Comparison of ENCODE assay signal across 9 cellular contexts in the genomic region with DNA sequence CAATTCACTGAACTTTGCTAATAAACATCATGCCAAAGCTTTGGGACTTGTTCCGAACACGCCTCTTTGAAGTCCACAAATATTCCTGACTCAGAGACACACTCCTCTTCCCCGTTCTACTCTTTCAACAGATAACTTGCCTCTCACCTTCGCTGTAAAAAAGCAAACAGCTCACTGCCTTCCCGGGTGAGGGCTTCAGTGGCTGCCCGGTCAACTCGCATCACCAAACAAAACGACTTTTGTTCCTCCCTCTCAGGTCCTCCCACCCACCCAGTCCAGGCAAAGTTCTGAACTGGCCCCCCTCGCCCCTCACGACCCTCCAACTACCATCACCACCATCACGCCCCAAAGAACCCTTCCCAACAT. TPM values are rescaled to one million over a fixed set of nuclear protein-coding genes. Genes with fewer than 3 reads are reported as not detected.
DNase-seq lines count a peak whose midpoint lies in the region; ATAC-seq and TF ChIP-seq lines count a peak whose summit lies in the region.
"Had no signal": no experiment of that assay in that cellular context is flagged by ENCODE, and none has a peak within 500 bp of the region (broad histone marks: within the 10 kb centered on the region; RNA-seq: fewer than 3 reads in every experiment).

No MANE protein-coding gene starts in this region.

- 2 to 3% (median 2%) methylated on average over 9 to 11 of the region's 11 CpGs for WGBS in stomach, 5 donors

- ATAC-seq in activated CD4-positive, alpha-beta T cell treated with anti-CD3 and anti-CD28 coated beads for 36 hours = no peak
- ATAC-seq in HG03342 (IDR thresholded peaks at IDR 0.05; ENCODE audit: unreplicated experiment) = no peak

- H3K4me1 ChIP-seq in iPS-15b (ENCODE audit: control insufficient read depth, insufficient read depth, low read length) = peaks cover 39% of the 10 kb centered on the region
- H3K4me1 ChIP-seq in stomach = peaks cover 17 to 65% (median 33%) of the 10 kb centered on the region in 4 donors

- peak overlapping the region; percentile 79 to 98 (median 95) for H3K27ac ChIP-seq in stomach

- CTCF ChIA-PET in activated CD4-positive, alpha-beta T cell treated with anti-CD3 and anti-CD28 coated beads for 36 hours (lab: Charles Lee) = no interaction called here

- TF ChIP-seq POLR2A in stomach (IDR thresholded peaks at IDR 0.05) = no peak

- no peak overlapping the region for H3K4me3 Mint-ChIP-seq in activated CD4-positive, alpha-beta T cell treated with anti-CD3 and anti-CD28 coated beads for 36 hours
- peak overlapping the region; percentile 59 for H3K4me3 Mint-ChIP-seq in activated T-helper 2 cell treated with anti-CD3 and anti-CD28 coated beads, Interferon-gamma antibody, Interleukin-2, Interleukin-4, amounts not matched to agents 10 μg/mL and 5 μg/mL and 100 μg/mL, durations not matched to agents 14 hours and 24 hours and 36 hours (ENCODE audit: low read depth)

- POLR2A ChIA-PET in activated CD4-positive, alpha-beta T cell treated with anti-CD3 and anti-CD28 coated beads for 36 hours (lab: Charles Lee) = interaction anchor here (1.8 kb wide), 1 partner anchor 128 kb away, joined by 6 read pairs; the partner anchor contains the start of gene ZNHIT6

- peaks cover 67% of the 10 kb centered on the region for H3K27me3 Mint-ChIP-seq in activated CD4-positive, alpha-beta T cell treated with anti-CD3 and anti-CD28 coated beads for 36 hours
- H3K27me3 Mint-ChIP-seq in activated T-helper 2 cell treated with anti-CD3 and anti-CD28 coated beads, Interferon-gamma antibody, Interleukin-2, Interleukin-4, amounts not matched to agents 10 μg/mL and 5 μg/mL and 100 μg/mL, durations not matched to agents 14 hours and 24 hours and 36 hours (ENCODE audit: low read depth) = peaks cover 82% of the 10 kb centered on the region

- H3K9ac ChIP-seq in iPS-15b (ENCODE audit: low read depth, low read length) = no peak overlapping the region

- H3K9me3 ChIP-seq in iPS-15b (ENCODE audit: control insufficient read depth, insufficient read depth, low read length) (no peaks in the 10 kb centered on the region), stomach (no peaks in the 10 kb centered on the region)

- H3K36me3 ChIP-seq in iPS-15b (ENCODE audit: control insufficient read depth, insufficient read depth, low read length) = peaks cover 13% of the 10 kb centered on the region
- H3K36me3 ChIP-seq in stomach = peaks cover 3 to 15% (median 10%) of the 10 kb centered on the region in 4 donors

- H3K27me3 ChIP-seq in iPS-15b (ENCODE audit: control insufficient read depth, insufficient read depth, low read length) (peaks cover 37% of the 10 kb centered on the region), stomach (peaks cover 0 to 51% (median 23%) of the 10 kb centered on the region in 3 donors)

- H3K4me3 ChIP-seq in iPS-15b (ENCODE audit: low read depth, low read length) = peak overlapping the region; percentile 90
- H3K4me3 ChIP-seq in stomach = peak overlapping the region; percentile 56 to 88 (median 66)

- TF ChIP-seq CTCF in stomach (IDR thresholded peaks at IDR 0.05) = no peak

- no peaks in the 10 kb centered on the region for H3K9me3 Mint-ChIP-seq in activated CD4-positive, alpha-beta T cell treated with anti-CD3 and anti-CD28 coated beads for 36 hours (ENCODE audit: low read depth)
- H3K9me3 Mint-ChIP-seq in activated T-helper 2 cell treated with anti-CD3 and anti-CD28 coated beads, Interferon-gamma antibody, Interleukin-2, Interleukin-4, amounts not matched to agents 10 μg/mL and 5 μg/mL and 100 μg/mL, durations not matched to agents 14 hours and 24 hours and 36 hours = no peaks in the 10 kb centered on the region

- intact Hi-C loops in activated CD4-positive, alpha-beta T cell treated with anti-CD3 and anti-CD28 coated beads for 36 hours (cut with DNase I, micrococcal nuclease) = loop anchor here (2.0 kb wide), 3 partner anchors 115 to 271 kb away; partner anchors contain the start of genes DDAH1 (in 1 of the 2) and ZNHIT6 (in 1 of the 2)
- intact Hi-C loops in activated T-helper 2 cell treated with anti-CD3 and anti-CD28 coated beads, Interferon-gamma antibody, Interleukin-2, Interleukin-4, amounts not matched to agents 10 μg/mL and 5 μg/mL and 100 μg/mL, durations not matched to agents 14 hours and 24 hours and 36 hours (cut with micrococcal nuclease) = loop anchor here (5.0 kb wide), 1 partner anchor 118 kb away; no protein-coding TSS in a partner anchor
- intact Hi-C loops in stomach (cut with DNase I; ENCODE audit: low total_unique reads) = no loop called here

- peak; percentile 6 for DNase-seq in activated CD4-positive, alpha-beta T cell treated with anti-CD3 and anti-CD28 coated beads for 48 hours
- DNase-seq in activated CD4-positive, alpha-beta T cell treated with anti-CD3 and anti-CD28 coated beads for 36 hours = no peak
- DNase-seq in activated T-helper 2 cell treated with anti-CD3 and anti-CD28 coated beads, Interferon-gamma antibody, Interleukin-2, Interleukin-4, amounts not matched to agents 10 μg/mL and 5 μg/mL and 100 μg/mL, durations not matched to agents 14 hours and 24 hours and 36 hours (ENCODE audit: low spot score) = no peak
- DNase-seq in stomach (no peak), NCI-H2081 (lab: John Stamatoyannopoulos, UW) (no peak), 8988T (no peak)
- DNase-seq: DND-41 had no signal

- no peak overlapping the region for H3K27ac Mint-ChIP-seq in activated CD4-positive, alpha-beta T cell treated with anti-CD3 and anti-CD28 coated beads for 36 hours
- no peak overlapping the region for H3K27ac Mint-ChIP-seq in activated T-helper 2 cell treated with anti-CD3 and anti-CD28 coated beads, Interferon-gamma antibody, Interleukin-2, Interleukin-4, amounts not matched to agents 10 μg/mL and 5 μg/mL and 100 μg/mL, durations not matched to agents 14 hours and 24 hours and 36 hours

- no peak for TF ChIP-seq EP300 in stomach (IDR thresholded peaks at IDR 0.05)

- peaks cover 31% of the 10 kb centered on the region for H3K4me1 Mint-ChIP-seq in activated CD4-positive, alpha-beta T cell treated with anti-CD3 and anti-CD28 coated beads for 36 hours
- H3K4me1 Mint-ChIP-seq in activated T-helper 2 cell treated with anti-CD3 and anti-CD28 coated beads, Interferon-gamma antibody, Interleukin-2, Interleukin-4, amounts not matched to agents 10 μg/mL and 5 μg/mL and 100 μg/mL, durations not matched to agents 14 hours and 24 hours and 36 hours (ENCODE audit: low read depth) = peaks cover 25% of the 10 kb centered on the region

- no peaks in the 10 kb centered on the region for H3K36me3 Mint-ChIP-seq in activated CD4-positive, alpha-beta T cell treated with anti-CD3 and anti-CD28 coated beads for 36 hours (ENCODE audit: low read depth)
- H3K36me3 Mint-ChIP-seq in activated T-helper 2 cell treated with anti-CD3 and anti-CD28 coated beads, Interferon-gamma antibody, Interleukin-2, Interleukin-4, amounts not matched to agents 10 μg/mL and 5 μg/mL and 100 μg/mL, durations not matched to agents 14 hours and 24 hours and 36 hours (ENCODE audit: low read depth) = no peaks in the 10 kb centered on the region

RNA-seq across cellular contexts. Expression of gene CCN1, which starts 0.5 kb away (rescaled TPM):
- total RNA-seq in activated CD4-positive, alpha-beta T cell treated with anti-CD3 and anti-CD28 coated beads for 36 hours = under 1 TPM; 0.14 to 0.19 TPM
- total RNA-seq in activated T-helper 2 cell treated with anti-CD3 and anti-CD28 coated beads, Interferon-gamma antibody, Interleukin-2, Interleukin-4, amounts not matched to agents 10 μg/mL and 5 μg/mL and 100 μg/mL, durations not matched to agents 14 hours and 24 hours and 36 hours = 1.2 and 1.6 TPM in 2 replicates
- 100 to 1,000 TPM in 1 of 5 donors, 10 to 100 TPM in 4; 17.0 to 123 (median 70.1) TPM for total RNA-seq in stomach
- 10 to 100 TPM; 15.9 to 30.4 (median 22.7) TPM for polyA plus RNA-seq in stomach
